ENCODE assay signal across 15 cellular contexts in genomic region chr3:57689367-57690053, GRCh38. TPM values are rescaled to one million over a fixed set of nuclear protein-coding genes. Genes with fewer than 3 reads are reported as not detected.
A peak's percentile ranks its signal among the peaks of the same experiment; 100 is the strongest.
DNase-seq lines count a peak whose midpoint lies in the region; ATAC-seq and TF ChIP-seq lines count a peak whose summit lies in the region.
"Had no signal": no experiment of that assay in that cellular context is flagged by ENCODE, and none has a peak within 500 bp of the region (broad histone marks: within the 10 kb centered on the region; RNA-seq: fewer than 3 reads in every experiment).

No MANE protein-coding gene starts in this region.

- no peak for DNase-seq in activated CD8-positive, alpha-beta memory T cell treated with anti-CD3 and anti-CD28 coated beads, Interleukin-2, amount 10 ng/mL, durations not matched to agents 7 days and 5 days
- DNase-seq in activated CD8-positive, alpha-beta memory T cell treated with anti-CD3 and anti-CD28 coated beads for 24 hours: no peak
- DNase-seq in coronary artery (ENCODE audit: low spot score): no peak
- peak; percentile 63 for DNase-seq in neural progenitor cell (ENCODE audit: low spot score)
- no peak for DNase-seq in D341Med (ENCODE audit: low spot score)
- DNase-seq: colonic mucosa, midbrain, NCI-H187, NCI-H748 treated with DMSO at 0.1 percent for 48 hours, Right ventricle myocardium superior had no signal

- no peak overlapping the region for H3K4me3 Mint-ChIP-seq in activated CD8-positive, alpha-beta memory T cell treated with anti-CD3 and anti-CD28 coated beads, Interleukin-2, amount 10 ng/mL, durations not matched to agents 7 days and 5 days
- H3K4me3 Mint-ChIP-seq in neural progenitor cell: no peak overlapping the region

- no peak for ATAC-seq in activated CD8-positive, alpha-beta memory T cell treated with anti-CD3 and anti-CD28 coated beads, Interleukin-2, amount 10 ng/mL, durations not matched to agents 7 days and 5 days
- ATAC-seq in GM18498 (IDR thresholded peaks at IDR 0.05; ENCODE audit: unreplicated experiment) (no peak), GM19035 (IDR thresholded peaks at IDR 0.05; ENCODE audit: unreplicated experiment) (no peak)
- ATAC-seq: A549 had no signal

- H3K4me1 ChIP-seq in Loucy (ENCODE audit: insufficient read depth, low read length, poor library complexity, severe bottlenecking): peaks cover 47% of the 10 kb centered on the region
- H3K4me1 ChIP-seq in neural progenitor cell: peaks cover 22% of the 10 kb centered on the region
- H3K4me1 ChIP-seq: colonic mucosa had no signal

- no peaks in the 10 kb centered on the region for H3F3A ChIP-seq in Loucy (ENCODE audit: low read depth)
- H3F3A ChIP-seq in neural progenitor cell (ENCODE audit: low read depth): peaks cover 47% of the 10 kb centered on the region

- peaks cover 78% of the 10 kb centered on the region for H3K79me2 ChIP-seq in Loucy (ENCODE audit: insufficient read depth, low read length)
- peaks cover 79% of the 10 kb centered on the region for H3K79me2 ChIP-seq in neural progenitor cell (ENCODE audit: low read depth)

- no peak overlapping the region for H2AFZ ChIP-seq in Loucy (ENCODE audit: low read length)
- no peak overlapping the region for H2AFZ ChIP-seq in neural progenitor cell (replicated peaks)

- no peaks in the 10 kb centered on the region for H3K27me3 Mint-ChIP-seq in activated CD8-positive, alpha-beta memory T cell treated with anti-CD3 and anti-CD28 coated beads, Interleukin-2, amount 10 ng/mL, durations not matched to agents 7 days and 5 days
- H3K27me3 Mint-ChIP-seq in neural progenitor cell (ENCODE audit: insufficient read depth, low read depth): no peaks in the 10 kb centered on the region

- CTCF ChIA-PET in activated CD8-positive, alpha-beta memory T cell treated with anti-CD3 and anti-CD28 coated beads, Interleukin-2, amount 10 ng/mL, durations not matched to agents 7 days and 5 days (lab: Charles Lee): interaction anchor here (0.8 to 2.4 kb wide), 6 partner anchors 9 to 292 kb away, joined by 3 to 9 read pairs (median 5); partner anchors contain the start of gene SLMAP

- H3K4me1 Mint-ChIP-seq in activated CD8-positive, alpha-beta memory T cell treated with anti-CD3 and anti-CD28 coated beads, Interleukin-2, amount 10 ng/mL, durations not matched to agents 7 days and 5 days: peaks cover 43% of the 10 kb centered on the region
- H3K4me1 Mint-ChIP-seq in neural progenitor cell: peaks cover 26% of the 10 kb centered on the region

- no peak overlapping the region for H3K27ac ChIP-seq in coronary artery
- peak overlapping the region; percentile 14 for H3K27ac ChIP-seq in neural progenitor cell
- H3K27ac ChIP-seq: A549, colonic mucosa had no signal

- no peaks in the 10 kb centered on the region for H3K9me2 ChIP-seq in Loucy (replicated peaks; ENCODE audit: low read depth, low read length)

- H3K9me3 ChIP-seq in Loucy (ENCODE audit: insufficient read depth, low read depth, low read length) (no peaks in the 10 kb centered on the region), neural progenitor cell (ENCODE audit: low read depth) (no peaks in the 10 kb centered on the region)
- H3K9me3 ChIP-seq: A549, colonic mucosa, tibial nerve had no signal

- H3K27me3 ChIP-seq in Loucy (ENCODE audit: insufficient read depth, low read length, poor library complexity, severe bottlenecking) (no peaks in the 10 kb centered on the region), neural progenitor cell (no peaks in the 10 kb centered on the region)
- H3K27me3 ChIP-seq: colonic mucosa, tibial nerve had no signal

- H3K36me3 ChIP-seq in Loucy (ENCODE audit: insufficient read depth, low read length) (no peaks in the 10 kb centered on the region), neural progenitor cell (no peaks in the 10 kb centered on the region)
- H3K36me3 ChIP-seq: colonic mucosa had no signal

- peak overlapping the region; percentile 3 for H3K4me3 ChIP-seq in Loucy (ENCODE audit: low read length, poor library complexity, severe bottlenecking)
- H3K4me3 ChIP-seq in coronary artery: peak overlapping the region; percentile 1
- H3K4me3 ChIP-seq in neural progenitor cell: no peak overlapping the region
- H3K4me3 ChIP-seq: A549, colonic mucosa had no signal

- H4K20me1 ChIP-seq in Loucy (ENCODE audit: insufficient read depth, low read length, poor library complexity, severe bottlenecking): peaks cover 56% of the 10 kb centered on the region
- H4K20me1 ChIP-seq in neural progenitor cell (ENCODE audit: low read depth): peaks cover 58% of the 10 kb centered on the region

- peaks cover 10% of the 10 kb centered on the region for H3K36me3 Mint-ChIP-seq in activated CD8-positive, alpha-beta memory T cell treated with anti-CD3 and anti-CD28 coated beads, Interleukin-2, amount 10 ng/mL, durations not matched to agents 7 days and 5 days
- no peaks in the 10 kb centered on the region for H3K36me3 Mint-ChIP-seq in neural progenitor cell

- H3K27ac Mint-ChIP-seq in activated CD8-positive, alpha-beta memory T cell treated with anti-CD3 and anti-CD28 coated beads, Interleukin-2, amount 10 ng/mL, durations not matched to agents 7 days and 5 days: peak overlapping the region; percentile 43
- H3K27ac Mint-ChIP-seq in neural progenitor cell: no peak overlapping the region

- H3K4me2 ChIP-seq in Loucy (ENCODE audit: low read depth, low read length, poor library complexity, severe bottlenecking) (peak overlapping the region; percentile 98), neural progenitor cell (peak overlapping the region; percentile 51)

- H3K9ac ChIP-seq in Loucy (ENCODE audit: low read depth, low read length, poor library complexity, severe bottlenecking) (no peak overlapping the region), neural progenitor cell (no peak overlapping the region)

- H3K9me3 Mint-ChIP-seq in activated CD8-positive, alpha-beta memory T cell treated with anti-CD3 and anti-CD28 coated beads, Interleukin-2, amount 10 ng/mL, durations not matched to agents 7 days and 5 days (ENCODE audit: low read depth): no peaks in the 10 kb centered on the region
- H3K9me3 Mint-ChIP-seq in neural progenitor cell: no peaks in the 10 kb centered on the region

- TF ChIP-seq CTCF in Loucy (conservative IDR thresholded peaks at IDR 0.05; ENCODE audit: low read length) (peak; percentile 48), coronary artery (IDR thresholded peaks at IDR 0.05) (no peak), neural progenitor cell (IDR thresholded peaks at IDR 0.05) (peak; percentile 8)

RNA-seq across cellular contexts. Expression of gene DENND6A, which starts 3.4 kb away (rescaled TPM):
- total RNA-seq in activated CD8-positive, alpha-beta memory T cell treated with anti-CD3 and anti-CD28 coated beads, Interleukin-2, amount 10 ng/mL, durations not matched to agents 7 days and 5 days: 10 to 100 TPM; 15.7 to 22.3 TPM
- total RNA-seq in neural progenitor cell (ENCODE audit: low replicate concordance): 29.5 and 35.4 TPM in 2 replicates
